In genomic region chr13:111947876-111948275, GRCh38 we compare ENCODE assay signal across 14 cellular contexts.
A peak's percentile ranks its signal among the peaks of the same experiment; 100 is the strongest.
DNase-seq lines count a peak whose midpoint lies in the region; ATAC-seq lines count a peak whose summit lies in the region.
"Had no signal": no experiment of that assay in that cellular context is flagged by ENCODE, and none has a peak within 500 bp of the region (broad histone marks: within the 10 kb centered on the region; RNA-seq: fewer than 3 reads in every experiment).

No MANE protein-coding gene starts in this region.

- intact Hi-C loops in posterior vena cava (cut with DNase I) = no loop called here

- DNase-seq in activated effector memory CD4-positive, alpha-beta T cell treated with anti-CD3 and anti-CD28 coated beads, Interleukin-2, amount 50 U/mL, for 16 hours = peak; percentile 27
- DNase-seq in activated effector memory CD4-positive, alpha-beta T cell treated with Interleukin-2 at 50 U/mL for 16 hours = no peak
- DNase-seq in ecto neural progenitor cell (ENCODE audit: low spot score) = peak; percentile 32
- peak; percentile 58 for DNase-seq in posterior vena cava (ENCODE audit: low spot score)
- DNase-seq in hepatic stellate cell (ENCODE audit: low spot score) = no peak
- no peak for DNase-seq in Ammon's horn (ENCODE audit: low spot score)
- DNase-seq: ACHN; Caco-2; CD4-positive, alpha-beta T cell; HFFc6 had no signal

- no peak for ATAC-seq in GM21576 (IDR thresholded peaks at IDR 0.05; ENCODE audit: unreplicated experiment)
- ATAC-seq: GM23338, HCT116, HepG2 had no signal

Comparison
In these comparisons a context has a peak if more than half of its experiments do, and no peak if none do; other contexts are left out.
1. DNase-seq: peak in activated effector memory CD4-positive, alpha-beta T cell treated with anti-CD3 and anti-CD28 coated beads, Interleukin-2, amount 50 U/mL, for 16 hours (single experiment), ecto neural progenitor cell (single experiment) and posterior vena cava (single experiment); none in activated effector memory CD4-positive, alpha-beta T cell treated with Interleukin-2 at 50 U/mL for 16 hours (single experiment), hepatic stellate cell (single experiment) and Ammon's horn (single experiment).